8 cellular contexts compared by ENCODE assay signal in the genomic region with DNA sequence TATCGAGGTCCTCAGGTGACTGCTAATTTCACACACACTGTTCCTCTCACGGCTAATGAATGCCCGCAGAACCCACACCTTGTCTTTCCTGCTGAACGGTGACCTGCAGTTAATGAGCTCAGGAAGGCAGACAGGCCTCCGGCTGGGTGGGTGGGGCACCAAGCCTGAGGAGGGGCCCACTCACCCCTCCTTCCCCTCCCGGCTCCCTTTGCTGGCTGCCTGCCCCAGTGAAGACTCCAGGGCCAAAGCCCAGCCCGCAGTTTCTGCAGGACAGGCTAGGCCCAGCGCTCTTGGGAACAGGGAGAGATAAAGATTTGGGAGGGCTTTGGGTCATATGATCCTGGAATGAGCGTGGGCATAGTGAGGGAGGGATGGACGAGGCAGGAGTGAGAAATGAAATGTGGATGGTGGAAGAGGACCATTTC. TPM values are rescaled to one million over a fixed set of nuclear protein-coding genes. Genes with fewer than 3 reads are reported as not detected.
DNase-seq lines count a peak whose midpoint lies in the region; ATAC-seq and TF ChIP-seq lines count a peak whose summit lies in the region.

No MANE protein-coding gene starts in this region.

- H3K79me2 ChIP-seq in H9 (ENCODE audit: insufficient read depth, low read length): no peaks in the 10 kb centered on the region

- no peaks in the 10 kb centered on the region for H3K9me3 ChIP-seq in H9 (ENCODE audit: control insufficient read depth, low read depth, low read length)
- no peaks in the 10 kb centered on the region for H3K9me3 ChIP-seq in T-helper 17 cell (ENCODE audit: control insufficient read depth, low read length, poor library complexity, severe bottlenecking)

- no peak overlapping the region for H3K4me3 ChIP-seq in retinal pigment epithelial cell (ENCODE audit: low read length)

- H3K4me3 Mint-ChIP-seq in H9 (no peak overlapping the region), glutamatergic neuron (ENCODE audit: unreplicated experiment) (peak overlapping the region; percentile 0), T-helper 17 cell (no peak overlapping the region)

- no peak overlapping the region for H3K18ac ChIP-seq in H9 (ENCODE audit: insufficient read length, low read depth, low read length)

- H2AFZ ChIP-seq in H9 (ENCODE audit: low read length): no peak overlapping the region

- no peak overlapping the region for H3K27ac ChIP-seq in H9 (ENCODE audit: insufficient read length, low read depth, low read length)

- H3K56ac ChIP-seq in H9 (ENCODE audit: insufficient read length, low read depth, low read length): no peak overlapping the region

- no peak overlapping the region for H2AK5ac ChIP-seq in H9 (ENCODE audit: insufficient read length, low read length)

- no peak for ATAC-seq in T-helper 17 cell

- no peaks in the 10 kb centered on the region; a peak in 1 of 5 replicates for H3K9me3 Mint-ChIP-seq in H9
- peaks cover 10% of the 10 kb centered on the region for H3K9me3 Mint-ChIP-seq in glutamatergic neuron (ENCODE audit: unreplicated experiment)

- no peak overlapping the region for H3K9ac ChIP-seq in H9 (ENCODE audit: extremely low read depth, insufficient read length, low read length)

- no peaks in the 10 kb centered on the region for H3K79me1 ChIP-seq in H9 (ENCODE audit: insufficient read depth, low read depth, low read length, poor library complexity, severe bottlenecking)

- H2BK120ac ChIP-seq in H9 (ENCODE audit: low read depth, low read length, poor library complexity, severe bottlenecking): no peak overlapping the region

- no peak overlapping the region for H3T11ph ChIP-seq in H9 (ENCODE audit: low read length)

- H4K91ac ChIP-seq in H9 (ENCODE audit: insufficient read length, low read depth, low read length): no peak overlapping the region

- DNase-seq in H9: peak; percentile 90
- peak; percentile 82 for DNase-seq in NCI-H774 (lab: John Stamatoyannopoulos, UW)
- DNase-seq in glutamatergic neuron: no peak
- peak; percentile 66 for DNase-seq in retinal pigment epithelial cell (ENCODE audit: low read depth)
- no peak for DNase-seq in UCSD-AML1 (lab: John Stamatoyannopoulos, UW; ENCODE audit: unreplicated experiment)
- no peak for DNase-seq in dermis blood vessel endothelial cell
- DNase-seq in T-helper 17 cell: no peak
- no peak for DNase-seq in effector CD8-positive, alpha-beta T cell (lab: John Stamatoyannopoulos, UW)

- peaks cover 38 to 54% of the 10 kb centered on the region in 2 experiments for H3K4me1 Mint-ChIP-seq in H9
- H3K4me1 Mint-ChIP-seq in glutamatergic neuron (ENCODE audit: low read depth, unreplicated experiment): peaks cover 26% of the 10 kb centered on the region
- peaks cover 12% of the 10 kb centered on the region for H3K4me1 Mint-ChIP-seq in T-helper 17 cell

- H3K4ac ChIP-seq in H9 (ENCODE audit: low read depth, low read length): no peak overlapping the region

- H3K27me3 ChIP-seq in H9 (ENCODE audit: insufficient read depth, low read length): peaks cover 11% of the 10 kb centered on the region; the same call in 1 of the 2 replicates

- H4K20me1 ChIP-seq in H9 (ENCODE audit: control insufficient read depth, insufficient read depth, insufficient read length): no peaks in the 10 kb centered on the region

- no CpG with 5 or more reads among the region's 10 CpGs for WGBS in H9 (ENCODE audit: extremely low coverage, insufficient read length, low lambda C conversion rate)

- no peak overlapping the region for H2BK15ac ChIP-seq in H9 (ENCODE audit: low read depth, low read length)

- H3K4me2 ChIP-seq in H9 (ENCODE audit: insufficient read depth, insufficient read length, low read length): no peak overlapping the region

- H3K27me3 Mint-ChIP-seq in H9 (ENCODE audit: low read depth): peaks cover 60% of the 10 kb centered on the region
- H3K27me3 Mint-ChIP-seq in glutamatergic neuron (ENCODE audit: unreplicated experiment): peaks cover 28% of the 10 kb centered on the region
- peaks cover 74% of the 10 kb centered on the region for H3K27me3 Mint-ChIP-seq in T-helper 17 cell

- no peak overlapping the region for H2BK5ac ChIP-seq in H9 (ENCODE audit: insufficient read length, low read length)

- H3K27ac Mint-ChIP-seq in H9: peak overlapping the region in 1 of 3 experiments; percentile 15; a peak in 3 of 7 replicates
- no peak overlapping the region for H3K27ac Mint-ChIP-seq in glutamatergic neuron (ENCODE audit: unreplicated experiment)
- no peak overlapping the region for H3K27ac Mint-ChIP-seq in T-helper 17 cell

- H4K8ac ChIP-seq in H9 (replicated peaks; ENCODE audit: insufficient read length, low read depth, low read length): no peak overlapping the region

- H2BK12ac ChIP-seq in H9 (ENCODE audit: insufficient read length, low read depth, low read length): no peak overlapping the region

- no peak overlapping the region for H3K14ac ChIP-seq in H9 (ENCODE audit: insufficient read depth, low read length)

- peaks cover 10% of the 10 kb centered on the region for H3K23me2 ChIP-seq in H9 (ENCODE audit: insufficient read length, low read depth, low read length, poor library complexity, severe bottlenecking)

- no peak for TF ChIP-seq CTCF in H9 (conservative IDR thresholded peaks at IDR 0.05)
- no peak for TF ChIP-seq CTCF in glutamatergic neuron (IDR thresholded peaks at IDR 0.05; ENCODE audit: partially characterized antibody, unreplicated experiment)
- TF ChIP-seq CTCF in retinal pigment epithelial cell (conservative IDR thresholded peaks at IDR 0.05; ENCODE audit: low read depth, low read length): no peak

- H3K23ac ChIP-seq in H9 (ENCODE audit: insufficient read length, low read depth, low read length): no peak overlapping the region

- peaks cover 6% of the 10 kb centered on the region; the same call in 1 of the 2 replicates for H3K4me1 ChIP-seq in H9 (ENCODE audit: insufficient read depth, low read length)

- H3K36me3 Mint-ChIP-seq in H9 (ENCODE audit: insufficient read depth in 1 of 3, low read depth in 3 of 3) (no peaks in the 10 kb centered on the region; a peak in 1 of 7 replicates), glutamatergic neuron (ENCODE audit: unreplicated experiment) (peaks cover 16% of the 10 kb centered on the region), T-helper 17 cell (ENCODE audit: low read depth) (peaks cover 14% of the 10 kb centered on the region)

- H2BK20ac ChIP-seq in H9 (ENCODE audit: low read depth, low read length, poor library complexity, severe bottlenecking): no peak overlapping the region

- no peak overlapping the region for H4K5ac ChIP-seq in H9 (ENCODE audit: insufficient read length, low read depth, low read length)

RNA-seq across cellular contexts. Expression of a gene that starts 26.4 kb away (rescaled TPM):
- total RNA-seq in H9 (2021) (0.83 and 0.99 TPM in 2 replicates), glutamatergic neuron (ENCODE audit: unreplicated experiment) (11.7 TPM), dermis blood vessel endothelial cell (0.05 TPM in 1 of 2 replicates, not detected in the other), T-helper 17 cell (1 to 10 TPM in 1 of 2 donors, under 1 TPM in 1; 0.86 to 1.8 TPM)

Comparison
In these comparisons a context has a peak if more than half of its experiments do, and no peak if none do; other contexts are left out.
1. DNase-seq: peak in H9 (single experiment), NCI-H774 (single experiment) and retinal pigment epithelial cell (single experiment); none in glutamatergic neuron (single experiment), UCSD-AML1 (single experiment), dermis blood vessel endothelial cell (single experiment), T-helper 17 cell (0 of 3) and effector CD8-positive, alpha-beta T cell (single experiment).